In genomic region chr17:41959336-41960095, GRCh38 we compare ENCODE assay signal across 1 cellular context.
A peak's percentile ranks its signal among the peaks of the same experiment; 100 is the strongest.
TF ChIP-seq lines count a peak whose summit lies in the region.

No MANE protein-coding gene starts in this region.

TF ChIP-seq in HepG2, 621 proteins besides CTCF, POLR2A, EP300 and RAD21 (continued from another document and continues in another):
- TF ChIP-seq HMGXB3 (CRISPR knock-in tag; IDR thresholded peaks at IDR 0.05; ENCODE audit: borderline replicate concordance) = peak; percentile 27; the same call in 1 of the 2 replicates
- peak; percentile 47; the same call in 1 of the 2 replicates for TF ChIP-seq ZNF333 (CRISPR knock-in tag; IDR thresholded peaks at IDR 0.05; ENCODE audit: borderline replicate concordance)
- TF ChIP-seq ZNF879 (CRISPR knock-in tag; IDR thresholded peaks at IDR 0.05) = 0 out of 2 replicates have a peak, but pooled peaks have one; percentile 60
- TF ChIP-seq ZNF563 (CRISPR knock-in tag; IDR thresholded peaks at IDR 0.05) = no peak; the same call in 1 of the 2 replicates
- no peak for TF ChIP-seq ZNF496 (CRISPR knock-in tag; IDR thresholded peaks at IDR 0.05; ENCODE audit: insufficient replicate concordance)
- TF ChIP-seq NFE2 (CRISPR knock-in tag; IDR thresholded peaks at IDR 0.05) = no peak
- TF ChIP-seq MAFG (CRISPR knock-in tag; IDR thresholded peaks at IDR 0.05) = no peak
- peak; percentile 90 for TF ChIP-seq EED (CRISPR knock-in tag; IDR thresholded peaks at IDR 0.05)
- no peak for TF ChIP-seq ZNF704 (CRISPR knock-in tag; IDR thresholded peaks at IDR 0.05; ENCODE audit: borderline replicate concordance)
- TF ChIP-seq FOSL2 (CRISPR knock-in tag; IDR thresholded peaks at IDR 0.05) = peak; percentile 31
- 0 out of 2 replicates have a peak, but pooled peaks have one; percentile 20 for TF ChIP-seq ZBTB33 (CRISPR knock-in tag; IDR thresholded peaks at IDR 0.05)
- no peak for TF ChIP-seq ZNF614 (CRISPR knock-in tag; IDR thresholded peaks at IDR 0.05; ENCODE audit: borderline replicate concordance)
- peak; percentile 13; the same call in 1 of the 2 replicates for TF ChIP-seq ETV5 (CRISPR knock-in tag; IDR thresholded peaks at IDR 0.05; ENCODE audit: borderline replicate concordance)
- TF ChIP-seq ELK4 (CRISPR knock-in tag; IDR thresholded peaks at IDR 0.05; ENCODE audit: borderline replicate concordance) = no peak
- TF ChIP-seq ZNF143 (CRISPR knock-in tag; IDR thresholded peaks at IDR 0.05) = no peak; the same call in 1 of the 2 replicates
- no peak for TF ChIP-seq NPAS2 (CRISPR knock-in tag; IDR thresholded peaks at IDR 0.05; ENCODE audit: borderline replicate concordance)
- peak; percentile 62 for TF ChIP-seq ARNT2 (CRISPR knock-in tag; IDR thresholded peaks at IDR 0.05; ENCODE audit: low read depth)
- TF ChIP-seq ARID4A (CRISPR knock-in tag; IDR thresholded peaks at IDR 0.05; ENCODE audit: borderline replicate concordance) = peak; percentile 66
- no peak for TF ChIP-seq ZBTB25 (CRISPR knock-in tag; IDR thresholded peaks at IDR 0.05)
- TF ChIP-seq ATF7-NPFF (CRISPR knock-in tag; IDR thresholded peaks at IDR 0.05; ENCODE audit: low read depth) = peak; percentile 63; the same call in 1 of the 2 replicates
- no peak for TF ChIP-seq MLLT10 (CRISPR knock-in tag; IDR thresholded peaks at IDR 0.05)
- TF ChIP-seq KDM5B (CRISPR knock-in tag; IDR thresholded peaks at IDR 0.05; ENCODE audit: borderline replicate concordance) = peak; percentile 69
- TF ChIP-seq XBP1 (CRISPR knock-in tag; IDR thresholded peaks at IDR 0.05) = 0 out of 2 replicates have a peak, but pooled peaks have one; percentile 64
- TF ChIP-seq REXO4 (CRISPR knock-in tag; IDR thresholded peaks at IDR 0.05; ENCODE audit: borderline replicate concordance) = no peak
- TF ChIP-seq ZNF703 (CRISPR knock-in tag; IDR thresholded peaks at IDR 0.05; ENCODE audit: borderline replicate concordance) = no peak
- TF ChIP-seq GATAD2A (CRISPR knock-in tag; IDR thresholded peaks at IDR 0.05) = peak; percentile 49
- no peak for TF ChIP-seq ZBTB3 (CRISPR knock-in tag; IDR thresholded peaks at IDR 0.05; ENCODE audit: borderline replicate concordance, low read depth)
- 0 out of 2 replicates have a peak, but pooled peaks have one; percentile 16 for TF ChIP-seq KLF13 (CRISPR knock-in tag; IDR thresholded peaks at IDR 0.05)
- no peak; the same call in 1 of the 2 replicates for TF ChIP-seq ZFP37 (CRISPR knock-in tag; IDR thresholded peaks at IDR 0.05; ENCODE audit: borderline replicate concordance)
- no peak for TF ChIP-seq ZNF510 (CRISPR knock-in tag; IDR thresholded peaks at IDR 0.05; ENCODE audit: low read depth)
- TF ChIP-seq JUNB (CRISPR knock-in tag; IDR thresholded peaks at IDR 0.05; ENCODE audit: borderline replicate concordance) = no peak
- TF ChIP-seq SSRP1 (CRISPR knock-in tag; IDR thresholded peaks at IDR 0.05) = no peak
- peak; percentile 71; the same call in 1 of the 2 replicates for TF ChIP-seq EEA1 (CRISPR knock-in tag; IDR thresholded peaks at IDR 0.05; ENCODE audit: borderline replicate concordance)
- no peak for TF ChIP-seq ZNF275 (CRISPR knock-in tag; IDR thresholded peaks at IDR 0.05; ENCODE audit: borderline replicate concordance)
- 0 out of 2 replicates have a peak, but pooled peaks have one; percentile 62 for TF ChIP-seq BORCS8-MEF2B (CRISPR knock-in tag; IDR thresholded peaks at IDR 0.05)
- peak; percentile 61; the same call in 1 of the 2 replicates for TF ChIP-seq KAT7 (CRISPR knock-in tag; IDR thresholded peaks at IDR 0.05; ENCODE audit: borderline replicate concordance)
- TF ChIP-seq ZNF567 (CRISPR knock-in tag; IDR thresholded peaks at IDR 0.05; ENCODE audit: borderline replicate concordance) = 0 out of 2 replicates have a peak, but pooled peaks have one; percentile 27
- no peak for TF ChIP-seq CCAR2 (optimal IDR thresholded peaks at IDR 0.05; ENCODE audit: low read depth, low read length)
- TF ChIP-seq ZSCAN22 (CRISPR knock-in tag; IDR thresholded peaks at IDR 0.05) = no peak
- TF ChIP-seq ZNF629 (CRISPR knock-in tag; conservative IDR thresholded peaks at IDR 0.05) = no peak
- TF ChIP-seq TFE3 (CRISPR knock-in tag; IDR thresholded peaks at IDR 0.05) = no peak; the same call in 1 of the 2 replicates
- peak; percentile 85 for TF ChIP-seq HIC2 (CRISPR knock-in tag; IDR thresholded peaks at IDR 0.05; ENCODE audit: low read depth)
- no peak; the same call in 1 of the 2 replicates for TF ChIP-seq PPARG (CRISPR knock-in tag; conservative IDR thresholded peaks at IDR 0.05)
- peak; percentile 81; the same call in 1 of the 2 replicates for TF ChIP-seq NRL (CRISPR knock-in tag; IDR thresholded peaks at IDR 0.05; ENCODE audit: borderline replicate concordance)
